Comparison of ENCODE assay signal across 8 cellular contexts in genomic region chr4:89829470-89830138, GRCh38. TPM values are rescaled to one million over a fixed set of nuclear protein-coding genes. Genes with fewer than 3 reads are reported as not detected.
DNase-seq lines count a peak whose midpoint lies in the region; ATAC-seq and TF ChIP-seq lines count a peak whose summit lies in the region.

No MANE protein-coding gene starts in this region.

- POLR2A ChIA-PET in naive thymus-derived CD8-positive, alpha-beta T cell (lab: Charles Lee): interaction anchor here (0.6 kb wide), 1 partner anchor 9 kb away, joined by 8 read pairs; no protein-coding TSS in a partner anchor

- peaks cover 3 to 12% (median 7%) of the 10 kb centered on the region in 5 donors for H3K27me3 Mint-ChIP-seq in naive thymus-derived CD8-positive, alpha-beta T cell

- DNase-seq in GM12864 (ENCODE audit: low read depth) (peak; percentile 18), anterior cingulate cortex (lab: John Stamatoyannopoulos, UW) (peak in 40 of 58 donors; percentile 1 to 86 (median 34)), NCI-H2171 (lab: John Stamatoyannopoulos, UW) (no peak), GM19238 (ENCODE audit: insufficient read length, low spot score) (no peak), RPMI8226 (no peak)
- peak in 5 of 10 donors; percentile 6 to 50 (median 43) for DNase-seq in naive thymus-derived CD8-positive, alpha-beta T cell

- H3K4me3 Mint-ChIP-seq in naive thymus-derived CD8-positive, alpha-beta T cell: peak overlapping the region; percentile 1 to 58 (median 14)

- no peaks in the 10 kb centered on the region for H3K9me3 Mint-ChIP-seq in naive thymus-derived CD8-positive, alpha-beta T cell

- peaks cover 4 to 15% (median 12%) of the 10 kb centered on the region in 4 donors for H3K4me1 Mint-ChIP-seq in naive thymus-derived CD8-positive, alpha-beta T cell

- peak; percentile 82 for ATAC-seq in GM21381 (IDR thresholded peaks at IDR 0.05; ENCODE audit: unreplicated experiment)
- peak; percentile 85 for ATAC-seq in HG03571 (IDR thresholded peaks at IDR 0.05; ENCODE audit: unreplicated experiment)
- peak; percentile 65 to 83 for ATAC-seq in naive thymus-derived CD8-positive, alpha-beta T cell

- no peak for TF ChIP-seq CTCF in GM12864 (IDR thresholded peaks at IDR 0.05; ENCODE audit: low read depth, low read length, missing control alignments)

- peak overlapping the region in 5 of 10 donors; percentile 11 to 61 (median 38) for H3K27ac Mint-ChIP-seq in naive thymus-derived CD8-positive, alpha-beta T cell

- no peaks in the 10 kb centered on the region for H3K36me3 Mint-ChIP-seq in naive thymus-derived CD8-positive, alpha-beta T cell

- H3K4me3 ChIP-seq in GM12864 (ENCODE audit: low read depth, low read length): no peak overlapping the region

RNA-seq across cellular contexts. Expression of gene SNCA, which starts 7.4 kb away (rescaled TPM):
- not detected for total RNA-seq in naive thymus-derived CD8-positive, alpha-beta T cell
- not detected for polyA plus RNA-seq in naive thymus-derived CD8-positive, alpha-beta T cell

Comparison
In these comparisons a context has a peak if more than half of its experiments do, and no peak if none do; other contexts are left out.
1. DNase-seq: peak in GM12864 (single experiment) and anterior cingulate cortex (40 of 58); none in NCI-H2171 (single experiment), GM19238 (single experiment) and RPMI8226 (single experiment).
2. Peak in every context shown above with its lines, with median percentiles within 50 percentile points of each other: ATAC-seq.